ENCODE assay signal across 1 cellular context in the genomic region with DNA sequence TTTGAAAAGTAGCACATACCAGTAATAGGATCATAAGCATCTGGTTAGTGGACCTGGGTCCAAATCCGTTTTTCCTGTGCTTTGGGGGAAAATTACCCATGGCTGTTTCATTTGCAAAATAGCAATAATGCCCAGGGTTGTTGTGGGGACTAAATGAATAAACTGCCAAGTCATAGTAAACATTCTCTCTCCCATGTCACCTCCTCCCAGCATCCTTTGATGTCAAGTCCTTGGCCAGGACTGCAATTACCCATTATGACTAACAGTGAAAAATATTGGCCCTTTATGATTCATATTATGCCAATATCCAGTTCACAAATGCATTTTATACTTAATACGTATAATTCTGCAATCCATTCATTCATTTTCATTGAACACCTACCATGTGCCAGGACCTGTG.
TF ChIP-seq lines count a peak whose summit lies in the region.

No MANE protein-coding gene starts in this region.

TF ChIP-seq in HepG2, 621 proteins besides CTCF, POLR2A, EP300 and RAD21:
- no peak for TF ChIP-seq FOXK1 (CRISPR knock-in tag; IDR thresholded peaks at IDR 0.05; ENCODE audit: borderline replicate concordance, low read depth)
- TF ChIP-seq ZC3H13 (CRISPR knock-in tag; IDR thresholded peaks at IDR 0.05): no peak
- TF ChIP-seq NFE2L2 (IDR thresholded peaks at IDR 0.05; ENCODE audit: low read length): peak; percentile 73; the same call in 1 of the 2 replicates
